Comparison of ENCODE assay signal across 1 cellular context in genomic region chr17:49230636-49231562, GRCh38.
TF ChIP-seq lines count a peak whose summit lies in the region.

PHOSPHO1 (minus strand) TSS chr17:49230787; CDS start chr17:49226691, 4,096 bp downstream.

TF ChIP-seq in HEK293, 187 proteins besides CTCF, POLR2A, EP300 and RAD21 (continued from another document):
- TF ChIP-seq SETDB1 (IDR thresholded peaks at IDR 0.05; ENCODE audit: insufficient read length, low read length) (no peak), ZNF596 (tag by site-specific recombination; IDR thresholded peaks at IDR 0.05) (no peak), YY2 (tag by site-specific recombination; IDR thresholded peaks at IDR 0.05) (no peak), ZBTB17 (tag by site-specific recombination; IDR thresholded peaks at IDR 0.05) (peak; percentile 51), INSM2 (tag by site-specific recombination; IDR thresholded peaks at IDR 0.05) (no peak), SP7 (tag by site-specific recombination; IDR thresholded peaks at IDR 0.05) (peak; percentile 50), EGR2 (tag by site-specific recombination; IDR thresholded peaks at IDR 0.05; ENCODE audit: low read depth) (peak; percentile 82), ZNF629 (tag by site-specific recombination; IDR thresholded peaks at IDR 0.05) (peak; percentile 65), ZFHX2 (tag by site-specific recombination; conservative IDR thresholded peaks at IDR 0.05) (peak; percentile 92), GLIS2 (tag by site-specific recombination; IDR thresholded peaks at IDR 0.05) (no peak; the same call in 1 of the 2 replicates), ZNF148 (tag by site-specific recombination; IDR thresholded peaks at IDR 0.05; ENCODE audit: borderline replicate concordance) (no peak), ZNF280C (tag by site-specific recombination; IDR thresholded peaks at IDR 0.05) (no peak), ZNF114 (tag by site-specific recombination; IDR thresholded peaks at IDR 0.05) (no peak), ELK4 (IDR thresholded peaks at IDR 0.05; ENCODE audit: borderline replicate concordance, low read depth, low read length) (no peak), ZNF510 (tag by site-specific recombination; IDR thresholded peaks at IDR 0.05; ENCODE audit: insufficient replicate concordance) (no peak), ZBTB44 (tag by site-specific recombination; IDR thresholded peaks at IDR 0.05) (peak; percentile 96), ZBTB26 (tag by site-specific recombination; optimal IDR thresholded peaks at IDR 0.05) (peak; percentile 50), OSR2 (tag by site-specific recombination; IDR thresholded peaks at IDR 0.05) (peak; percentile 85), ZNF362 (tag by site-specific recombination; IDR thresholded peaks at IDR 0.05) (no peak)
